ENCODE assay signal across 8 cellular contexts in genomic region chr14:64914237-64914971, GRCh38. TPM values are rescaled to one million over a fixed set of nuclear protein-coding genes. Genes with fewer than 3 reads are reported as not detected.
A peak's percentile ranks its signal among the peaks of the same experiment; 100 is the strongest.
DNase-seq lines count a peak whose midpoint lies in the region; ATAC-seq and TF ChIP-seq lines count a peak whose summit lies in the region.

CHURC1 (plus strand) TSS chr14:64914455; CDS start chr14:64914496, 41 bp downstream.

- no peaks in the 10 kb centered on the region for H3K9me3 ChIP-seq in upper lobe of right lung

- peak within 1 kb of the TSS; percentile 100 for H3K27ac ChIP-seq in upper lobe of right lung

- peak within 1 kb of the TSS; percentile 94 for H3K27ac Mint-ChIP-seq in T-helper 1 cell treated with Interleukin-12 subunit alpha and Interleukin-12 subunit beta and Interleukin-4 antibody, amounts not matched to agents 30 μg/mL and 1 μg/mL, for 36 hours

- H3K4me1 Mint-ChIP-seq in T-helper 1 cell treated with Interleukin-12 subunit alpha and Interleukin-12 subunit beta and Interleukin-4 antibody, amounts not matched to agents 30 μg/mL and 1 μg/mL, for 36 hours (ENCODE audit: low read depth), result peaks cover 29% of the 10 kb centered on the region

- ATAC-seq in HG02884 (IDR thresholded peaks at IDR 0.05; ENCODE audit: unreplicated experiment) (peak; percentile 96), left cardiac atrium (peak; percentile 100), upper lobe of right lung (peak; percentile 100)

- in situ Hi-C loops in GM13977 (cut with MboI; ENCODE audit: low pct_unique_long_range_greater_than_20kb, low sequenced_read_pairs, unreplicated experiment), result no loop called here

- H3K4me3 ChIP-seq in upper lobe of right lung, result peak within 1 kb of the TSS; percentile 98

- peaks cover 23% of the 10 kb centered on the region for H3K4me1 ChIP-seq in upper lobe of right lung

- intact Hi-C loops in left cardiac atrium (cut with DNase I) (loop anchor here in 1 of 2 donors (10.0 kb wide), 1 partner anchor 60 kb away; the partner anchor contains the start of gene RAB15), posterior vena cava (cut with DNase I) (no loop called here), upper lobe of right lung (cut with DNase I) (no loop called here)

- TF ChIP-seq CTCF in GM13977 (IDR thresholded peaks at IDR 0.05; ENCODE audit: extremely low read depth, insufficient read depth, missing control alignments), result no peak
- peak; percentile 7 for TF ChIP-seq CTCF in upper lobe of right lung (IDR thresholded peaks at IDR 0.05)

- no peaks in the 10 kb centered on the region for H3K27me3 ChIP-seq in upper lobe of right lung

- DNase-seq in GM13977 (ENCODE audit: low spot score), result peak; percentile 84
- peak; percentile 99 for DNase-seq in NCI-H1694 (lab: John Stamatoyannopoulos, UW)
- peak; percentile 98 for DNase-seq in amniotic stem cell (lab: John Stamatoyannopoulos, UW)
- DNase-seq in left cardiac atrium, result peak; percentile 99
- peak; percentile 99 for DNase-seq in posterior vena cava (ENCODE audit: low spot score)
- DNase-seq in upper lobe of right lung, result peak; percentile 99

- H3K36me3 Mint-ChIP-seq in T-helper 1 cell treated with Interleukin-12 subunit alpha and Interleukin-12 subunit beta and Interleukin-4 antibody, amounts not matched to agents 30 μg/mL and 1 μg/mL, for 36 hours (ENCODE audit: low read depth), result peaks cover 8% of the 10 kb centered on the region

- H3K4me3 Mint-ChIP-seq in T-helper 1 cell treated with Interleukin-12 subunit alpha and Interleukin-12 subunit beta and Interleukin-4 antibody, amounts not matched to agents 30 μg/mL and 1 μg/mL, for 36 hours, result peak within 1 kb of the TSS; percentile 92

- H3K36me3 ChIP-seq in upper lobe of right lung, result no peaks in the 10 kb centered on the region

- H3K9me3 Mint-ChIP-seq in T-helper 1 cell treated with Interleukin-12 subunit alpha and Interleukin-12 subunit beta and Interleukin-4 antibody, amounts not matched to agents 30 μg/mL and 1 μg/mL, for 36 hours, result no peaks in the 10 kb centered on the region

- H3K27me3 Mint-ChIP-seq in T-helper 1 cell treated with Interleukin-12 subunit alpha and Interleukin-12 subunit beta and Interleukin-4 antibody, amounts not matched to agents 30 μg/mL and 1 μg/mL, for 36 hours (ENCODE audit: low read depth), result peaks cover 24% of the 10 kb centered on the region

RNA-seq across cellular contexts. Expression of gene CHURC1, which starts in this region (rescaled TPM):
- total RNA-seq in left cardiac atrium (10 to 100 TPM; 89.1 to 97.4 TPM), posterior vena cava (10 to 100 TPM; 65.4 to 87.3 TPM), upper lobe of right lung (52.5 TPM)

Comparison
In these comparisons a context has a peak if more than half of its experiments do, and no peak if none do; other contexts are left out.
1. Peak in every context shown above with its lines: DNase-seq, ATAC-seq, H3K4me3 ChIP-seq and H3K27ac ChIP-seq.